ENCODE assay signal across 1 cellular context in genomic region chr1:154969246-154969645, GRCh38.
TF ChIP-seq lines count a peak whose summit lies in the region.

No MANE protein-coding gene starts in this region.

TF ChIP-seq in liver, 16 proteins besides CTCF, POLR2A, EP300 and RAD21 (continued from another document):
- TF ChIP-seq, protein P1, sequence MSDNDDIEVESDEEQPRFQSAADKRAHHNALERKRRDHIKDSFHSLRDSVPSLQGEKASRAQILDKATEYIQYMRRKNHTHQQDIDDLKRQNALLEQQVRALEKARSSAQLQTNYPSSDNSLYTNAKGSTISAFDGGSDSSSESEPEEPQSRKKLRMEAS (IDR thresholded peaks at IDR 0.05), result no peak
- TF ChIP-seq NR2F2 (IDR thresholded peaks at IDR 0.05), result no peak
